In the genomic region with DNA sequence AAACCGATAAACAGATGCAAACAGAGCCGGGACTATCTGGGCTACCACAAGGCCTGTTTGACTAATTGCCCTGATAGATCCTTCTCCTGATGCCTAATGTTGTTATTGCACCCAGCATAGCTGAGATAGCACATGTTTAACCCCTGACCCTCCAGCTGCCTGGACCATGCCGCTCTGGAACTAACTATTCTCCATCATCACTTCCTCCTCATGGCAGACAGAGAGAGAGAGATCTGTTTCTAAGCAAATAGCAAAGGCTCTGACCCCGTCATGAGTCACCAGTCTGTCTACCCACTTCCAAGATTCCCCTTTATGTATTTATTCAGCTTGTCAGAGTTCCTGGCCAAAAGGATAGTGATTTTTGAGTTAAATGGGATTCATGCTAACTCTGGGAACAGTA, we compare ENCODE assay signal across 10 cellular contexts. TPM values are rescaled to one million over a fixed set of nuclear protein-coding genes. Genes with fewer than 3 reads are reported as not detected.
A peak's percentile ranks its signal among the peaks of the same experiment; 100 is the strongest.
DNase-seq lines count a peak whose midpoint lies in the region; ATAC-seq, FAIRE-seq and TF ChIP-seq lines count a peak whose summit lies in the region.
"Had no signal": no experiment of that assay in that cellular context is flagged by ENCODE, and none has a peak within 500 bp of the region (broad histone marks: within the 10 kb centered on the region; RNA-seq: fewer than 3 reads in every experiment).

No MANE protein-coding gene starts in this region.

- H3K4me3 ChIP-seq in fibroblast of villous mesenchyme (ENCODE audit: low read depth, low read length) = no peak overlapping the region
- H3K4me3 ChIP-seq: SK-N-MC had no signal

- peak overlapping the region; percentile 88 for H3K27ac Mint-ChIP-seq in progenitor cell of endocrine pancreas
- no peak overlapping the region for H3K27ac Mint-ChIP-seq in activated T-cell treated with anti-CD3 and anti-CD28 coated beads, Interleukin-2, amount 50 U/mL, for 24 hours
- H3K27ac Mint-ChIP-seq: activated naive CD4-positive, alpha-beta T cell treated with anti-CD3 and anti-CD28 coated beads for 36 hours had no signal

- peaks cover 51% of the 10 kb centered on the region for H3K4me1 Mint-ChIP-seq in progenitor cell of endocrine pancreas (ENCODE audit: low read depth)
- H3K4me1 Mint-ChIP-seq in activated T-cell treated with anti-CD3 and anti-CD28 coated beads, Interleukin-2, amount 50 U/mL, for 24 hours (ENCODE audit: low read depth) = no peaks in the 10 kb centered on the region

- DNase-seq in GM03348 (ENCODE audit: low spot score) (peak; percentile 76), RCC 7860 (ENCODE audit: low spot score) (peak; percentile 75), fibroblast of villous mesenchyme (ENCODE audit: low read depth) (peak; percentile 91), progenitor cell of endocrine pancreas (ENCODE audit: low spot score, unreplicated experiment) (no peak), Ammon's horn (ENCODE audit: low spot score) (no peak)
- no peak for DNase-seq in activated T-cell treated with anti-CD3 and anti-CD28 coated beads, Interleukin-2, amount 50 U/mL, for 24 hours
- DNase-seq: activated naive CD4-positive, alpha-beta T cell treated with anti-CD3 and anti-CD28 coated beads for 36 hours had no signal

- peaks cover 6% of the 10 kb centered on the region for H3K9me3 Mint-ChIP-seq in progenitor cell of endocrine pancreas (ENCODE audit: low read depth)
- H3K9me3 Mint-ChIP-seq in activated T-cell treated with anti-CD3 and anti-CD28 coated beads, Interleukin-2, amount 50 U/mL, for 24 hours = no peaks in the 10 kb centered on the region

- TF ChIP-seq CTCF in fibroblast of villous mesenchyme (IDR thresholded peaks at IDR 0.05; ENCODE audit: insufficient read depth, low read depth, low read length) (no peak), progenitor cell of endocrine pancreas (IDR thresholded peaks at IDR 0.05; ENCODE audit: unreplicated experiment) (no peak)

- FAIRE-seq in RCC 7860 (lab: Jason Lieb, UNC) = peak; percentile 62

- ATAC-seq in GM18870 (IDR thresholded peaks at IDR 0.05; ENCODE audit: unreplicated experiment) = no peak
- ATAC-seq in GM21381 (IDR thresholded peaks at IDR 0.05; ENCODE audit: unreplicated experiment) = no peak

- H3K27me3 Mint-ChIP-seq in progenitor cell of endocrine pancreas = no peaks in the 10 kb centered on the region
- no peaks in the 10 kb centered on the region for H3K27me3 Mint-ChIP-seq in activated T-cell treated with anti-CD3 and anti-CD28 coated beads, Interleukin-2, amount 50 U/mL, for 24 hours

- H3K4me3 Mint-ChIP-seq in progenitor cell of endocrine pancreas (ENCODE audit: low read depth) = no peak overlapping the region
- no peak overlapping the region for H3K4me3 Mint-ChIP-seq in activated T-cell treated with anti-CD3 and anti-CD28 coated beads, Interleukin-2, amount 50 U/mL, for 24 hours
- H3K4me3 Mint-ChIP-seq: activated naive CD4-positive, alpha-beta T cell treated with anti-CD3 and anti-CD28 coated beads for 36 hours had no signal

- H3K36me3 Mint-ChIP-seq in progenitor cell of endocrine pancreas (ENCODE audit: insufficient read depth) = peaks cover 6% of the 10 kb centered on the region
- no peaks in the 10 kb centered on the region for H3K36me3 Mint-ChIP-seq in activated T-cell treated with anti-CD3 and anti-CD28 coated beads, Interleukin-2, amount 50 U/mL, for 24 hours (ENCODE audit: low read depth)

RNA-seq across cellular contexts. Expression of a gene that starts 58.2 kb away (rescaled TPM):
- 12.9 and 14.7 TPM in 2 replicates for total RNA-seq in fibroblast of villous mesenchyme
- 312 and 318 TPM in 2 replicates for total RNA-seq in progenitor cell of endocrine pancreas
- total RNA-seq: activated naive CD4-positive, alpha-beta T cell treated with anti-CD3 and anti-CD28 coated beads for 36 hours had no signal

Comparison
In these comparisons a context has a peak if more than half of its experiments do, and no peak if none do; other contexts are left out.
1. DNase-seq: peak in GM03348 (single experiment), RCC 7860 (single experiment) and fibroblast of villous mesenchyme (single experiment); none in progenitor cell of endocrine pancreas (single experiment), activated T-cell treated with anti-CD3 and anti-CD28 coated beads, Interleukin-2, amount 50 U/mL, for 24 hours (single experiment) and Ammon's horn (single experiment).
2. RNA of a gene that starts 58.2 kb away (total RNA-seq): 312 to 318 TPM in progenitor cell of endocrine pancreas; 12.9 to 14.7 TPM in fibroblast of villous mesenchyme; every median in the first group is over 10 times any median in the second.